In the genomic region with DNA sequence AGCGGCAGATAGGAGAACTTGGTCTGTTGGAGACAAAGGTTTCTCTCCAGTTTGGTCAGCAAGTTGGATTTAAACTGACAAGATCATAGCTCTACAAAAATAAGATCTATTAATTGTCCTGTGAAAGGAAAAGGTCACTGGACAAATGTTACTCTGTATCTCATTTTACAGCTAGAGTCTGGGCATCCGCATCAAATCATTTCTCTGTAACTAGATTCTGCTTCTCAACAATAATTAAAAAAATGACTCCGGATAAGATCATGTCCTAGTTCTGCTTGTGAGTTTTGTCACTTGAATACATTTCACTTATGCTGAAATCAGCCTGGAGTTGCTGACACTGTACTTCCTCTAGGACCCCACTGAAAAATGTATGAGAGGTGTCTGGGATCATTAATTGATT, we compare ENCODE assay signal across 6 cellular contexts.
"Had no signal": no experiment of that assay in that cellular context is flagged by ENCODE, and none has a peak within 500 bp of the region (broad histone marks: within the 10 kb centered on the region; RNA-seq: fewer than 3 reads in every experiment).

No MANE protein-coding gene starts in this region.

- H3K4me2 ChIP-seq: GM23338, KMS-11 had no signal

- DNase-seq: H9, HCEC 1CT, KBM-7 had no signal

- H3K4me1 Mint-ChIP-seq: IgD-negative memory B cell had no signal

- H2AFZ ChIP-seq: GM23338 had no signal

- H3K9ac ChIP-seq: KMS-11 had no signal

- ATAC-seq: GM23338 had no signal

- H3K27ac Mint-ChIP-seq: GM23338, H9, IgD-negative memory B cell had no signal

- H3K27ac ChIP-seq: KMS-11 had no signal

- H3K4me3 ChIP-seq: GM23338 had no signal

- H3K4me3 Mint-ChIP-seq: GM23338, H9, IgD-negative memory B cell had no signal

- H3K36me3 Mint-ChIP-seq: IgD-negative memory B cell had no signal

- H3K9me3 Mint-ChIP-seq: GM23338, H9 had no signal
